Comparison of ENCODE assay signal across 18 cellular contexts in the genomic region with DNA sequence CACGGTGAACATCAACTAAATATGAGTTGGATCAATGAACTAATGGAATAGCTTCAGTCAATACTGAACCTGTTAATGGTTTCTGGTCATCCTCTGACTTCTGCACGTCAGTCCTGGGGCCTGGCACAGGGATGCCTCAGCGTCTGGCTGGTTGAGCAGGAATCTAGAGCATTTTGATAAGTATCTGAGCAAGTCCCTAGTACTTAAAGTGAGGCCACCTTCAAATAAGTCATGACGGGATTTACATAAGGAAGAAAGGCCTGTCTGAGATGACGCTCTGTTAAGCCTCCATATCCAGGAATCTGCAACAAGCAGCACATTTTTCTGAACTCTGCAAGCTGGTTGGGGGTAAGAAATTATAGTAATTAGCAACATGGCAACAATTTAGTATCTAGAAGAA.
DNase-seq lines count a peak whose midpoint lies in the region; ATAC-seq and TF ChIP-seq lines count a peak whose summit lies in the region.
"Had no signal": no experiment of that assay in that cellular context is flagged by ENCODE, and none has a peak within 500 bp of the region (broad histone marks: within the 10 kb centered on the region; RNA-seq: fewer than 3 reads in every experiment).

No MANE protein-coding gene starts in this region.

- no peaks in the 10 kb centered on the region for H3K9me3 ChIP-seq in parathyroid adenoma (ENCODE audit: control insufficient read depth, low read length)
- H3K9me3 ChIP-seq in upper lobe of right lung, result no peaks in the 10 kb centered on the region
- H3K9me3 ChIP-seq: HAP-1 had no signal

- TF ChIP-seq CTCF in chondrocyte (IDR thresholded peaks at IDR 0.05) (no peak), parathyroid adenoma (IDR thresholded peaks at IDR 0.05) (no peak), upper lobe of right lung (IDR thresholded peaks at IDR 0.05) (no peak)

- no peak overlapping the region for H3K9ac ChIP-seq in parathyroid adenoma

- no peak overlapping the region for H3K4me3 ChIP-seq in parathyroid adenoma (ENCODE audit: low read depth, low read length)
- H3K4me3 ChIP-seq in upper lobe of right lung, result no peak overlapping the region
- H3K4me3 ChIP-seq: HAP-1 had no signal

- ATAC-seq in memory B cell (ENCODE audit: low read depth) (no peak), upper lobe of right lung (peak; percentile 55)

- H3K4me1 ChIP-seq in parathyroid adenoma, result no peaks in the 10 kb centered on the region
- no peaks in the 10 kb centered on the region for H3K4me1 ChIP-seq in upper lobe of right lung

- H3K4me2 ChIP-seq in parathyroid adenoma (ENCODE audit: low read length), result no peak overlapping the region

- H3K4me3 Mint-ChIP-seq in chondrocyte (ENCODE audit: unreplicated experiment) (no peak overlapping the region), memory B cell (no peak overlapping the region)
- H3K4me3 Mint-ChIP-seq: IgD-negative memory B cell had no signal

- no peak overlapping the region for H3K27ac ChIP-seq in parathyroid adenoma
- no peak overlapping the region for H3K27ac ChIP-seq in upper lobe of right lung
- H3K27ac ChIP-seq: HL-60 had no signal

- H3K4me1 Mint-ChIP-seq in chondrocyte (ENCODE audit: low read depth) (peaks cover 21% of the 10 kb centered on the region), memory B cell (peaks cover 36% of the 10 kb centered on the region)

- peak overlapping the region; percentile 49 for H3K27ac Mint-ChIP-seq in chondrocyte (ENCODE audit: unreplicated experiment)
- peak overlapping the region; percentile 61 for H3K27ac Mint-ChIP-seq in memory B cell

- no peaks in the 10 kb centered on the region for H3K36me3 ChIP-seq in parathyroid adenoma (ENCODE audit: control insufficient read depth, insufficient read depth, low read length)
- no peaks in the 10 kb centered on the region for H3K36me3 ChIP-seq in upper lobe of right lung
- H3K36me3 ChIP-seq: HAP-1 had no signal

- H3K27me3 ChIP-seq in parathyroid adenoma (ENCODE audit: control insufficient read depth, insufficient read depth, low read length), result no peaks in the 10 kb centered on the region
- no peaks in the 10 kb centered on the region for H3K27me3 ChIP-seq in upper lobe of right lung

- H3K27me3 Mint-ChIP-seq in chondrocyte (ENCODE audit: low read depth) (no peaks in the 10 kb centered on the region), memory B cell (no peaks in the 10 kb centered on the region)
- H3K27me3 Mint-ChIP-seq: IgD-negative memory B cell had no signal

- H2AFZ ChIP-seq in parathyroid adenoma, result peak overlapping the region; percentile 41

- H3K9me3 Mint-ChIP-seq in chondrocyte (ENCODE audit: low read depth) (peaks cover 9% of the 10 kb centered on the region), memory B cell (peaks cover 2% of the 10 kb centered on the region)

- intact Hi-C loops in upper lobe of right lung (cut with DNase I), result no loop called here

- no peaks in the 10 kb centered on the region for H3K36me3 Mint-ChIP-seq in chondrocyte (ENCODE audit: low read depth)
- peaks cover 3% of the 10 kb centered on the region for H3K36me3 Mint-ChIP-seq in memory B cell

- DNase-seq in chondrocyte (ENCODE audit: low spot score) (no peak), memory B cell (ENCODE audit: low spot score in 2 of 2) (no peak), upper lobe of right lung (no peak), DMS153 treated with DMSO at 0.1 percent for 48 hours (lab: John Stamatoyannopoulos, UW; ENCODE audit: unreplicated experiment) (no peak), hepatic stellate cell (ENCODE audit: low spot score) (no peak)
- DNase-seq in NK-92 treated with Interleukin-12 subunit alpha and Interleukin-12 subunit beta, amount 100 ng/mL, for 24 hours (lab: John Stamatoyannopoulos, UW), result no peak
- DNase-seq: ACHN, AML-193, DMS53, NCI-H1105, NCI-H1694 treated with DMSO at 0.1 percent for 48 hours, NCI-H2107, NCI-H524 treated with DMSO at 0.1 percent for 48 hours, Right ventricle myocardium superior had no signal

- H3K79me2 ChIP-seq in parathyroid adenoma, result no peaks in the 10 kb centered on the region
